Comparison of ENCODE assay signal across 39 cellular contexts in genomic region chr11:124783002-124783401, GRCh38. TPM values are rescaled to one million over a fixed set of nuclear protein-coding genes. Genes with fewer than 3 reads are reported as not detected.
"Had no signal": no experiment of that assay in that cellular context is flagged by ENCODE, and none has a peak within 500 bp of the region (broad histone marks: within the 10 kb centered on the region; RNA-seq: fewer than 3 reads in every experiment).

No MANE protein-coding gene starts in this region.

- H3K9ac ChIP-seq: KMS-11 had no signal

- H3K4me3 ChIP-seq: MG63 had no signal

- H3K27ac ChIP-seq: KMS-11 had no signal

- H3K9me3 ChIP-seq: MG63 had no signal

- H3K4me2 ChIP-seq: KMS-11 had no signal

- DNase-seq: Karpas-422, Kasumi-1, MG63, MM.1S, MV-4-11, NCI-H1048, NCI-H1092, NCI-H1092 treated with DMSO at 0.1 percent for 48 hours, NCI-H1105, NCI-H1105 treated with DMSO at 0.1 percent for 48 hours, NCI-H1417, NCI-H1417 treated with DMSO at 0.1 percent for 48 hours, NCI-H1436, NCI-H1436 treated with DMSO at 0.1 percent for 48 hours, NCI-H146, NCI-H1694, NCI-H1694 treated with DMSO at 0.1 percent for 48 hours, NCI-H187, NCI-H187 treated with DMSO at 0.1 percent for 48 hours, NCI-H1930, NCI-H2029, NCI-H2029 treated with DMSO at 0.1 percent for 48 hours, NCI-H2081, NCI-H2081 treated with DMSO at 0.1 percent for 48 hours, NCI-H2107, NCI-H2171, NCI-H2171 treated with DMSO at 0.1 percent for 48 hours, NCI-H2227 treated with DMSO at 0.1 percent for 48 hours, NCI-H226, NCI-H345, NCI-H446, NCI-H446 treated with DMSO at 0.1 percent for 48 hours, NCI-H510A, NCI-H510A treated with DMSO at 0.1 percent for 48 hours had no signal

- H3K27me3 ChIP-seq: MG63 had no signal

RNA-seq across cellular contexts. Expression of gene VSIG2, which starts 30.9 kb away (rescaled TPM):
- total RNA-seq: LHCN-M2, M059J, MCF 10A, NCI-H460 had no signal

RNA-seq across cellular contexts. Expression of gene NRGN, which starts 43.3 kb away (rescaled TPM):
- total RNA-seq: NCI-H460 had no signal
